In the genomic region with DNA sequence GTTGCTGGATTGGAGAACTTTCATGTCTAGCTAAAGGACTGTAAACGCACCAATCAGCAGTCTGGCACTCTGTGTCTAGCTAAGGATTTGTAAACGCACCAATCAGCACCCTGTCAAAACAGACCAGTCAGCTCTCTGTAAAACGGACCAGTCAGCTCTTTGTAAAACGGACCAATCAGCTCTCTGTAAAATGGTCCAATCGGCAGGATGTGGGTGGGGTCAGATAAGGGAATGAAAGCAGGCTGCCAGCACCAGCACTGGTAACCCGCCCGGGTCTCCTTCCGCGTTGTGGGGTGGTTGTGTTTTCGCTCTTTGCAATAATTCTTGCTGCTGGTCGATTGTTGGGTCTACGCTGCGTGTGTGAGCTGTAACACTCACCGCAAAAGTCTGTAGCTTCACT, we compare ENCODE assay signal across 17 cellular contexts. TPM values are rescaled to one million over a fixed set of nuclear protein-coding genes. Genes with fewer than 3 reads are reported as not detected.
DNase-seq lines count a peak whose midpoint lies in the region; ATAC-seq and TF ChIP-seq lines count a peak whose summit lies in the region.
"Had no signal": no experiment of that assay in that cellular context is flagged by ENCODE, and none has a peak within 500 bp of the region (broad histone marks: within the 10 kb centered on the region; RNA-seq: fewer than 3 reads in every experiment).

No MANE protein-coding gene starts in this region.

- DNase-seq in heart left ventricle, result peak in 2 of 5 donors; percentile 62 to 77
- no peak for DNase-seq in cardiac septum (ENCODE audit: low spot score)
- no peak for DNase-seq in WTC11 (ENCODE audit: low spot score)
- DNase-seq in left ventricle myocardium inferior, result no peak
- peak; percentile 88 for DNase-seq in testis
- DNase-seq in tibial artery, result no peak
- no peak for DNase-seq in G401 (ENCODE audit: low spot score)
- DNase-seq: 8988T; CD8-positive, alpha-beta T cell; Kasumi-1; MM.1S; NCI-H1092 treated with DMSO at 0.1 percent for 48 hours; NCI-H510A treated with DMSO at 0.1 percent for 48 hours; SHP77 treated with DMSO at 0.1 percent for 48 hours had no signal

- H3K36me3 ChIP-seq in heart left ventricle (no peaks in the 10 kb centered on the region), left ventricle myocardium inferior (no peaks in the 10 kb centered on the region), testis (ENCODE audit: low read depth, missing control alignments) (no peaks in the 10 kb centered on the region), tibial artery (no peaks in the 10 kb centered on the region)
- H3K36me3 ChIP-seq: HAP-1 had no signal

- H3K4me3 ChIP-seq in heart left ventricle, result peak overlapping the region in 10 of 12 donors; percentile 17 to 60 (median 41)
- H3K4me3 ChIP-seq in left ventricle myocardium inferior, result peak overlapping the region; percentile 57
- peak overlapping the region; percentile 24 to 48 for H3K4me3 ChIP-seq in testis
- no peak overlapping the region for H3K4me3 ChIP-seq in tibial artery
- H3K4me3 ChIP-seq: HAP-1 had no signal

- intact Hi-C loops in heart left ventricle (cut with DNase I) (no loop called here), cardiac septum (cut with DNase I) (no loop called here), left ventricle myocardium inferior (cut with micrococcal nuclease) (no loop called here), testis (cut with DNase I; ENCODE audit: low total_unique reads) (no loop called here), tibial artery (cut with DNase I; ENCODE audit: low total_unique reads) (no loop called here)

- H3K27ac ChIP-seq in heart left ventricle (peak overlapping the region in 10 of 12 donors; percentile 64 to 96 (median 88)), left ventricle myocardium inferior (replicated peaks) (peak overlapping the region; percentile 90), testis (no peak overlapping the region), tibial artery (no peak overlapping the region)

- in situ Hi-C loops in G401 (cut with HindIII; ENCODE audit: low sequenced_read_pairs), result no loop called here

- H3K27me3 Mint-ChIP-seq in WTC11 (ENCODE audit: low read depth), result no peaks in the 10 kb centered on the region

- peaks cover 3% of the 10 kb centered on the region; the same call in 1 of the 2 replicates for H3K9me3 Mint-ChIP-seq in WTC11
- H3K9me3 Mint-ChIP-seq: CD8-positive, alpha-beta T cell had no signal

- POLR2A ChIA-PET in WTC11 (lab: Charles Lee), result no interaction called here

- H3K9me3 ChIP-seq in heart left ventricle, result no peaks in the 10 kb centered on the region
- no peaks in the 10 kb centered on the region for H3K9me3 ChIP-seq in left ventricle myocardium inferior (replicated peaks)
- H3K9me3 ChIP-seq in testis, result no peaks in the 10 kb centered on the region
- no peaks in the 10 kb centered on the region for H3K9me3 ChIP-seq in tibial artery
- H3K9me3 ChIP-seq: HAP-1 had no signal

- WGBS in heart left ventricle, 4 donors, result 65 to 76% (median 71%) methylated on average over 14 of the region's 14 CpGs
- WGBS in testis, 2 donors, result 65 to 79% methylated on average over 14 of the region's 14 CpGs

- ATAC-seq in heart left ventricle (peak in 3 of 4 donors; percentile 16 to 35 (median 31)), WTC11 (no peak), SK-N-SH treated with all-trans-retinoic acid at 6 μM for 48 hours (no peak)
- ATAC-seq: CD8-positive, alpha-beta T cell had no signal

- H3K36me3 Mint-ChIP-seq in WTC11, result no peaks in the 10 kb centered on the region
- H3K36me3 Mint-ChIP-seq: CD8-positive, alpha-beta T cell had no signal

- H3K4me3 Mint-ChIP-seq in WTC11, result no peak overlapping the region
- H3K4me3 Mint-ChIP-seq: CD8-positive, alpha-beta T cell had no signal

- H3K4me1 ChIP-seq in heart left ventricle (peaks cover 0 to 75% (median 27%) of the 10 kb centered on the region in 12 donors), left ventricle myocardium inferior (peaks cover 82% of the 10 kb centered on the region), testis (no peaks in the 10 kb centered on the region), tibial artery (peaks cover 0 to 15% (median 4%) of the 10 kb centered on the region in 4 donors)
- H3K4me1 ChIP-seq: HAP-1 had no signal

- CTCF ChIA-PET in WTC11 (lab: Charles Lee), result interaction anchor here (0.5 to 1.3 kb wide), 2 partner anchors 20 to 172 kb away, joined by 3 to 4 read pairs; no protein-coding TSS in a partner anchor

- TF ChIP-seq POLR2A in heart left ventricle (IDR thresholded peaks at IDR 0.05) (peak in 1 of 2 donors; percentile 26), testis (IDR thresholded peaks at IDR 0.05) (no peak)

- no peaks in the 10 kb centered on the region for H3K27me3 ChIP-seq in heart left ventricle
- no peaks in the 10 kb centered on the region for H3K27me3 ChIP-seq in left ventricle myocardium inferior (ENCODE audit: low read depth)
- H3K27me3 ChIP-seq in testis, result no peaks in the 10 kb centered on the region
- no peaks in the 10 kb centered on the region for H3K27me3 ChIP-seq in tibial artery

- H3K27ac Mint-ChIP-seq in WTC11, result no peak overlapping the region
- H3K27ac Mint-ChIP-seq: CD8-positive, alpha-beta T cell had no signal

- no peak for TF ChIP-seq CTCF in heart left ventricle (IDR thresholded peaks at IDR 0.05)
- TF ChIP-seq CTCF in WTC11 (IDR thresholded peaks at IDR 0.05), result no peak
- TF ChIP-seq CTCF in left ventricle myocardium inferior (IDR thresholded peaks at IDR 0.05; ENCODE audit: borderline replicate concordance), result no peak
- no peak for TF ChIP-seq CTCF in testis (IDR thresholded peaks at IDR 0.05)
- no peak for TF ChIP-seq CTCF in tibial artery (IDR thresholded peaks at IDR 0.05)

- H3K4me1 Mint-ChIP-seq in WTC11, result no peaks in the 10 kb centered on the region

TF ChIP-seq in WTC11, 78 proteins besides CTCF, POLR2A, EP300 and RAD21:
- TF ChIP-seq NFYB (CRISPR knock-in tag; conservative IDR thresholded peaks at IDR 0.05; ENCODE audit: low read depth), result peak; percentile 58
- no peak for TF ChIP-seq ELF4 (CRISPR knock-in tag; IDR thresholded peaks at IDR 0.05; ENCODE audit: low read depth)
- TF ChIP-seq, protein P1, sequence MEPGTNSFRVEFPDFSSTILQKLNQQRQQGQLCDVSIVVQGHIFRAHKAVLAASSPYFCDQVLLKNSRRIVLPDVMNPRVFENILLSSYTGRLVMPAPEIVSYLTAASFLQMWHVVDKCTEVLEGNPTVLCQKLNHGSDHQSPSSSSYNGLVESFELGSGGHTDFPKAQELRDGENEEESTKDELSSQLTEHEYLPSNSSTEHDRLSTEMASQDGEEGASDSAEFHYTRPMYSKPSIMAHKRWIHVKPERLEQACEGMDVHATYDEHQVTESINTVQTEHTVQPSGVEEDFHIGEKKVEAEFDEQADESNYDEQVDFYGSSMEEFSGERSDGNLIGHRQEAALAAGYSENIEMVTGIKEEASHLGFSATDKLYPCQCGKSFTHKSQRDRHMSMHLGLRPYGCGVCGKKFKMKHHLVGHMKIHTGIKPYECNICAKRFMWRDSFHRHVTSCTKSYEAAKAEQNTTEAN (CRISPR knock-in tag; IDR thresholded peaks at IDR 0.05), result no peak

TF ChIP-seq in SK-N-SH treated with all-trans-retinoic acid at 6 μM for 48 hours, 23 proteins besides CTCF, POLR2A, EP300 and RAD21:
- TF ChIP-seq ARNTL (CRISPR knock-in tag; IDR thresholded peaks at IDR 0.05; ENCODE audit: borderline replicate concordance, low read depth) (no peak), TOX (CRISPR knock-in tag; IDR thresholded peaks at IDR 0.05; ENCODE audit: borderline replicate concordance) (no peak), BACH2 (CRISPR knock-in tag; IDR thresholded peaks at IDR 0.05; ENCODE audit: borderline replicate concordance) (no peak), ZNF565 (CRISPR knock-in tag; conservative IDR thresholded peaks at IDR 0.05; ENCODE audit: low read depth) (no peak), ZFP3 (CRISPR knock-in tag; IDR thresholded peaks at IDR 0.05) (no peak), ZC3H10 (CRISPR knock-in tag; IDR thresholded peaks at IDR 0.05) (no peak), CSDC2 (CRISPR knock-in tag; IDR thresholded peaks at IDR 0.05) (no peak), SNAI2 (CRISPR knock-in tag; IDR thresholded peaks at IDR 0.05) (no peak)
- TF ChIP-seq, protein P2, sequence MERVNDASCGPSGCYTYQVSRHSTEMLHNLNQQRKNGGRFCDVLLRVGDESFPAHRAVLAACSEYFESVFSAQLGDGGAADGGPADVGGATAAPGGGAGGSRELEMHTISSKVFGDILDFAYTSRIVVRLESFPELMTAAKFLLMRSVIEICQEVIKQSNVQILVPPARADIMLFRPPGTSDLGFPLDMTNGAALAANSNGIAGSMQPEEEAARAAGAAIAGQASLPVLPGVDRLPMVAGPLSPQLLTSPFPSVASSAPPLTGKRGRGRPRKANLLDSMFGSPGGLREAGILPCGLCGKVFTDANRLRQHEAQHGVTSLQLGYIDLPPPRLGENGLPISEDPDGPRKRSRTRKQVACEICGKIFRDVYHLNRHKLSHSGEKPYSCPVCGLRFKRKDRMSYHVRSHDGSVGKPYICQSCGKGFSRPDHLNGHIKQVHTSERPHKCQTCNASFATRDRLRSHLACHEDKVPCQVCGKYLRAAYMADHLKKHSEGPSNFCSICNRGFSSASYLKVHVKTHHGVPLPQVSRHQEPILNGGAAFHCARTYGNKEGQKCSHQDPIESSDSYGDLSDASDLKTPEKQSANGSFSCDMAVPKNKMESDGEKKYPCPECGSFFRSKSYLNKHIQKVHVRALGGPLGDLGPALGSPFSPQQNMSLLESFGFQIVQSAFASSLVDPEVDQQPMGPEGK (CRISPR knock-in tag; IDR thresholded peaks at IDR 0.05; ENCODE audit: borderline replicate concordance), result no peak
TF ChIP-seq in SK-N-SH treated with all-trans-retinoic acid at 6 μM for 48 hours: peak in this region for 0.

RNA-seq across cellular contexts. Expression of a gene that starts 11.3 kb away (rescaled TPM):
- total RNA-seq in heart left ventricle (100 to 1,000 TPM; 156 to 301 (median 193) TPM), cardiac septum (254 TPM), WTC11 (2021) (0.55 to 1.4 TPM (median 0.96 TPM) in 3 replicates), left ventricle myocardium inferior (163 TPM), testis (10 to 100 TPM; 23.6 to 28.6 TPM)
- polyA plus RNA-seq in heart left ventricle (100 to 1,000 TPM; 140 to 216 TPM), testis (ENCODE audit: insufficient read depth, low read depth, low replicate concordance) (40.3 TPM)
- not detected in 2 replicates for total RNA-seq in G401 (2014; rRNA removed; shearing (Covaris generic))
- polyA plus RNA-seq: BJ had no signal

Comparison
In these comparisons a context has a peak if more than half of its experiments do, and no peak if none do; other contexts are left out.
1. ATAC-seq: peak in heart left ventricle (3 of 4); none in WTC11 (single experiment) and SK-N-SH treated with all-trans-retinoic acid at 6 μM for 48 hours (single experiment).
2. H3K27ac ChIP-seq: peak in heart left ventricle (10 of 12) and left ventricle myocardium inferior (single experiment); none in testis (0 of 2) and tibial artery (0 of 2).
3. H3K4me3 ChIP-seq: peak in heart left ventricle (10 of 12), left ventricle myocardium inferior (single experiment) and testis (2 of 2); none in tibial artery (0 of 2).
4. RNA of a gene that starts 11.3 kb away (total RNA-seq): 254 TPM in cardiac septum (single experiment), 156 to 301 TPM in heart left ventricle, 163 TPM in left ventricle myocardium inferior (single experiment) and 23.6 to 28.6 TPM in testis; 0.55 to 1.4 TPM in WTC11 and not detected in G401; every median in the first group is over 10 times any median in the second.